In the genomic region with DNA sequence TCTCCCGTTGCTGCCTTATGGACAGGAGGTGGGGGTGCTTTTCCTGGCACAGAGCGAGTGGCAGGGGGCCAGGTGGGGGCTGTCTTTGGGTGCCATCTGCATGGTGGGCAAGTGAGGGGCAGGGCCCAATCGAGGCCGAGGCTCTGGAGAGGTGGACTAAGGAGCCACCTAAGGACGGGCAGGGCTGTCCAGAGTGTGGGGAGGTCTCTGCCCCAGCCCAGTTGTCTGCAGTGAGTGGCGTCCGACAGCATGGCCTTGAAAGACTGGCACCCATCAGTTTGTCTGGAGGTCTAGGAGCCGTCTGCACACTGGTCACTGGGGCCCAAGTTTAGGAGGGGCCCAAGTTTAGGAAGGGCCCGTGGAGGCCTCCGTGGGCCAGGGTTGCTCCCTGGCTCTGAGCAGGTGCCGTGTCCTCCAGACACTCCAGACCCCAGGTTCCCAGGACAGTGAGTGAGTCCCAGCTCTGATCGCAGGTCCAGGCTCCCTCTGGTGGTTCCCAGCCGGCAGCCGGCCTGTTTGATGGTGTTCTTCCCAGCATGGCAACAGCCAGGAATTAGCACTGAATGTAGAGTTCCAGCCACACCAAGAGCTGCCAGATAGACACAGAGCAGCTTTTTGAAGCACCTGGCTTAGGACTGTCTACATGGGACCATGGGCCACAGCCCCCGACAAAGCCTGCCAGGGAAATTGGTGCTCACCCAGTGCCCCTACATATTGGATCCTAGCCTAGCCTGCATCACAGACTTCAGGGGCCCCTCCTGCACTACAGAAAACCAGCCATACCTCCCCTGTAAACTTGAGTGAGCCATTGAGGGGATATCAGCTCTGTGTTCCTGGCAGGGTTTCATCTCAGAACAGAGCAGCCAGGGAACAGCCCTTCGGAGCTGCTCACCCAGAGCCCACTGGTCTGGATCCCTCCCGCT, we compare ENCODE assay signal across 9 cellular contexts.
A peak's percentile ranks its signal among the peaks of the same experiment; 100 is the strongest.
DNase-seq lines count a peak whose midpoint lies in the region; ATAC-seq and TF ChIP-seq lines count a peak whose summit lies in the region.
"Had no signal": no experiment of that assay in that cellular context is flagged by ENCODE, and none has a peak within 500 bp of the region (broad histone marks: within the 10 kb centered on the region; RNA-seq: fewer than 3 reads in every experiment).

No MANE protein-coding gene starts in this region.

- H3K79me2 ChIP-seq in Karpas-422 (ENCODE audit: low read length): no peaks in the 10 kb centered on the region

- WGBS in psoas muscle, 3 donors: 25 to 45% (median 26%) methylated on average over 17 of the region's 17 CpGs

- H3K4me3 ChIP-seq in Karpas-422 (ENCODE audit: low read length): no peak overlapping the region
- H3K4me3 ChIP-seq in psoas muscle: no peak overlapping the region
- H3K4me3 ChIP-seq: BLaER1 treated with 17β-estradiol and CSF1 and Interleukin-3, amounts not matched to agents 10 nM and 100 nM had no signal

- no peak overlapping the region for H2AFZ ChIP-seq in Karpas-422 (ENCODE audit: low read length)

- H3K9me3 ChIP-seq in Karpas-422 (ENCODE audit: low read length): no peaks in the 10 kb centered on the region
- H3K9me3 ChIP-seq in psoas muscle: no peaks in the 10 kb centered on the region
- H3K9me3 ChIP-seq: BLaER1 treated with 17β-estradiol and CSF1 and Interleukin-3, amounts not matched to agents 10 nM and 100 nM had no signal

- ATAC-seq in psoas muscle (peak; percentile 82 to 86 (median 84)), GM19035 (IDR thresholded peaks at IDR 0.05; ENCODE audit: unreplicated experiment) (no peak), GM18867 (IDR thresholded peaks at IDR 0.05; ENCODE audit: unreplicated experiment) (no peak)

- H3K36me3 ChIP-seq in Karpas-422 (ENCODE audit: insufficient read depth, low read length) (no peaks in the 10 kb centered on the region), psoas muscle (ENCODE audit: insufficient read depth in 1 of 2, low read depth in 1 of 2) (no peaks in the 10 kb centered on the region)
- H3K36me3 ChIP-seq: BLaER1 treated with 17β-estradiol and CSF1 and Interleukin-3, amounts not matched to agents 10 nM and 100 nM had no signal

- TF ChIP-seq CTCF in psoas muscle (IDR thresholded peaks at IDR 0.05): peak; percentile 66

- H4K20me1 ChIP-seq in Karpas-422 (ENCODE audit: insufficient read depth, low read depth, low read length): no peaks in the 10 kb centered on the region

- H3K27me3 ChIP-seq in Karpas-422 (ENCODE audit: low read length) (no peaks in the 10 kb centered on the region), psoas muscle (ENCODE audit: insufficient read depth in 3 of 3, low read length in 2 of 3) (no peaks in the 10 kb centered on the region)
- H3K27me3 ChIP-seq: BLaER1 treated with 17β-estradiol and CSF1 and Interleukin-3, amounts not matched to agents 10 nM and 100 nM had no signal

- intact Hi-C loops in cardiac septum (cut with DNase I) (loop anchor here (2.0 to 10.0 kb wide), 3 partner anchors 144 to 260 kb away; no protein-coding TSS in a partner anchor), psoas muscle (cut with DNase I) (loop anchor here (1.0 to 5.0 kb wide), 3 partner anchors 145 to 196 kb away; no protein-coding TSS in a partner anchor)

- H3K27ac ChIP-seq in Karpas-422 (ENCODE audit: low read length) (no peak overlapping the region), psoas muscle (peak overlapping the region; percentile 60)
- H3K27ac ChIP-seq: BLaER1 treated with 17β-estradiol and CSF1 and Interleukin-3, amounts not matched to agents 10 nM and 100 nM had no signal

- H3K4me1 ChIP-seq in Karpas-422 (ENCODE audit: low read length): peaks cover 2% of the 10 kb centered on the region; the same call in 1 of the 2 replicates
- peaks cover 35% of the 10 kb centered on the region for H3K4me1 ChIP-seq in psoas muscle

- H3K4me2 ChIP-seq in Karpas-422 (ENCODE audit: low read depth, low read length, poor library complexity, severe bottlenecking): no peak overlapping the region
- H3K4me2 ChIP-seq: BLaER1 treated with 17β-estradiol and CSF1 and Interleukin-3, amounts not matched to agents 10 nM and 100 nM had no signal

- no peaks in the 10 kb centered on the region for H3K9me2 ChIP-seq in Karpas-422 (replicated peaks; ENCODE audit: insufficient read depth, low read length)

- DNase-seq in DMS79 treated with DMSO at 0.1 percent for 48 hours (lab: John Stamatoyannopoulos, UW) (peak; percentile 8), DMS79 (lab: John Stamatoyannopoulos, UW) (no peak), Karpas-422 (peak; percentile 60), cardiac septum (ENCODE audit: low spot score) (peak; percentile 77), psoas muscle (peak; percentile 61 to 87)
- DNase-seq in activated CD8-positive, alpha-beta memory T cell treated with anti-CD3 and anti-CD28 coated beads, Interleukin-2, amount 50 U/mL, for 48 hours: peak; percentile 53

- no peak overlapping the region for H3K9ac ChIP-seq in Karpas-422 (ENCODE audit: low read length)

Comparison
In these comparisons a context has a peak if more than half of its experiments do, and no peak if none do; other contexts are left out.
1. ATAC-seq: peak in psoas muscle (4 of 4); none in GM19035 (single experiment) and GM18867 (single experiment).